8 cellular contexts compared by ENCODE assay signal in genomic region chr1:84944767-84945486, GRCh38. TPM values are rescaled to one million over a fixed set of nuclear protein-coding genes. Genes with fewer than 3 reads are reported as not detected.
DNase-seq lines count a peak whose midpoint lies in the region; ATAC-seq, FAIRE-seq and TF ChIP-seq lines count a peak whose summit lies in the region.

No MANE protein-coding gene starts in this region.

- H3K36me3 ChIP-seq in A673 (ENCODE audit: insufficient read depth, low read length, poor library complexity, severe bottlenecking) (no peaks in the 10 kb centered on the region), breast epithelium (no peaks in the 10 kb centered on the region), keratinocyte (ENCODE audit: control insufficient read depth in 2 of 2, extremely low read depth in 1 of 2, insufficient read depth in 2 of 2, low read length in 2 of 2) (no peaks in the 10 kb centered on the region)

- peak overlapping the region; percentile 20 for H3K4me3 ChIP-seq in A673 (ENCODE audit: low read depth, low read length, poor library complexity, severe bottlenecking)
- H3K4me3 ChIP-seq in breast epithelium = peak overlapping the region; percentile 40 to 63 (median 46)
- peak overlapping the region in 2 of 3 experiments; percentile 32 to 46 for H3K4me3 ChIP-seq in keratinocyte (ENCODE audit: control insufficient read depth in 2 of 3, extremely low read depth in 1 of 3, insufficient read depth in 2 of 3, low read depth in 1 of 3, low read length in 3 of 3)

- FAIRE-seq in TTC549 (lab: Jason Lieb, UNC) (peak; percentile 75), keratinocyte (lab: Jason Lieb, UNC) (peak; percentile 79)

- no peak for TF ChIP-seq POLR2A in breast epithelium (IDR thresholded peaks at IDR 0.05)

- ATAC-seq in GM18508 (IDR thresholded peaks at IDR 0.05; ENCODE audit: insufficient read depth, unreplicated experiment) (peak; percentile 74), HG03025 (IDR thresholded peaks at IDR 0.05; ENCODE audit: low FRiP score, unreplicated experiment) (peak; percentile 85)

- CTCF ChIA-PET in A673 (lab: Charles Lee) = interaction anchor here (0.5 to 3.1 kb wide), 31 partner anchors 8 to 748 kb away, joined by 3 to 65 read pairs (median 4); partner anchors contain the start of genes BCL10, C1orf52 and MCOLN3

- H2AFZ ChIP-seq in keratinocyte (ENCODE audit: control insufficient read depth, low read length) = peak overlapping the region; percentile 87

- H3K27ac ChIP-seq in A673 (ENCODE audit: low read depth, low read length, poor library complexity, severe bottlenecking) (no peak overlapping the region), breast epithelium (peak overlapping the region; percentile 28 to 56), keratinocyte (ENCODE audit: control insufficient read depth, insufficient read depth, low read length) (peak overlapping the region; percentile 53)

- H3K9ac ChIP-seq in keratinocyte (ENCODE audit: control insufficient read depth, extremely low read depth, insufficient read depth, low read length) = peak overlapping the region; percentile 42

- H3K9me3 ChIP-seq in A673 (ENCODE audit: low read depth, low read length, poor library complexity, severe bottlenecking) (no peaks in the 10 kb centered on the region), breast epithelium (peaks cover 0 to 5% of the 10 kb centered on the region in 2 donors), keratinocyte (ENCODE audit: control insufficient read depth, low read depth, low read length) (no peaks in the 10 kb centered on the region)

- peak overlapping the region; percentile 83 for H3K4me2 ChIP-seq in keratinocyte (ENCODE audit: control insufficient read depth, extremely low read depth, insufficient read depth, low read depth, low read length)

- peak; percentile 98 for TF ChIP-seq CTCF in A673 (conservative IDR thresholded peaks at IDR 0.05; ENCODE audit: low read depth, low read length)
- peak; percentile 61 to 92 (median 87) for TF ChIP-seq CTCF in breast epithelium (IDR thresholded peaks at IDR 0.05)
- TF ChIP-seq CTCF in keratinocyte (optimal IDR thresholded peaks at IDR 0.05 in 1 of 3, IDR thresholded peaks at IDR 0.05 in 1 of 3, conservative IDR thresholded peaks at IDR 0.05 in 1 of 3; ENCODE audit: extremely low read depth in 1 of 3, insufficient read depth in 2 of 3, low read length in 3 of 3) = peak; percentile 63 to 85 (median 83)

- no peaks in the 10 kb centered on the region for H4K20me1 ChIP-seq in keratinocyte (ENCODE audit: control insufficient read depth, extremely low read depth, insufficient read depth, low read length)

- dilution Hi-C loops in keratinocyte (cut with MboI; ENCODE audit: extremely low pct_ligation_motif_present, low sequenced_read_pairs) = no loop called here

- H3K27me3 ChIP-seq in A673 (replicated peaks; ENCODE audit: insufficient read depth, low read depth, low read length, poor library complexity) = no peaks in the 10 kb centered on the region
- H3K27me3 ChIP-seq in breast epithelium = no peaks in the 10 kb centered on the region
- H3K27me3 ChIP-seq in keratinocyte (ENCODE audit: control insufficient read depth, extremely low read depth, insufficient read depth, low read length) = no peaks in the 10 kb centered on the region

- POLR2A ChIA-PET in A673 (lab: Charles Lee; ENCODE audit: low non-redundant PET) = interaction anchor here (0.6 kb wide), 1 partner anchor 12 kb away, joined by 4 read pairs; no protein-coding TSS in a partner anchor

- BruUV-seq in A673 (replicated peaks; lab: Mats Ljungman, UMichigan) = no TSS peak

- no peaks in the 10 kb centered on the region for H3K9me1 ChIP-seq in keratinocyte (ENCODE audit: control insufficient read depth, extremely low read depth, insufficient read depth, low read length)

- DNase-seq in A673 (ENCODE audit: low spot score) (peak; percentile 95), NCI-H2029 treated with DMSO at 0.1 percent for 48 hours (lab: John Stamatoyannopoulos, UW) (peak; percentile 97), breast epithelium (ENCODE audit: low spot score in 2 of 2) (peak in 1 of 2 donors; percentile 44), keratinocyte (ENCODE audit: low read depth, low spot score) (peak; percentile 67)
- peak; percentile 36 to 67 for DNase-seq in stimulated activated CD4-positive, alpha-beta T cell treated with anti-CD3 and anti-CD28 coated beads, Interleukin-15, amount 100 ng/mL, for 48 hours (ENCODE audit: low read depth in 2 of 2)

- H3K4me1 ChIP-seq in A673 (ENCODE audit: insufficient read depth, low read length, poor library complexity, severe bottlenecking) = peaks cover 7% of the 10 kb centered on the region
- no peaks in the 10 kb centered on the region for H3K4me1 ChIP-seq in breast epithelium
- peaks cover 30% of the 10 kb centered on the region for H3K4me1 ChIP-seq in keratinocyte (ENCODE audit: control insufficient read depth, extremely low read depth, insufficient read depth, low read length)

- intact Hi-C loops in A673 (cut with micrococcal nuclease; ENCODE audit: unreplicated experiment) = loop anchor here (1.0 to 2.0 kb wide), 5 partner anchors 82 to 314 kb away; partner anchors contain the start of genes C1orf52 and SYDE2
- intact Hi-C loops in breast epithelium (cut with DNase I; ENCODE audit: low total_unique reads) = no loop called here

- H3K79me2 ChIP-seq in keratinocyte (ENCODE audit: control insufficient read depth, insufficient read depth, low read length) = no peaks in the 10 kb centered on the region

RNA-seq across cellular contexts. Expression of gene LPAR3, which starts 51.9 kb away (rescaled TPM):
- total RNA-seq in A673 (2021) (0.13 TPM in 1 of 2 replicates, not detected in the other), breast epithelium (1 to 10 TPM in 2 of 3 donors, not detected in 1; 1.6 to 3.7 TPM)
- polyA plus RNA-seq in keratinocyte = 39.2 to 43.2 TPM (median 42.1 TPM) in 3 replicates
- polyA plus RNA-seq in keratinocyte (2011; ENCODE audit: low read depth) = 25.1 TPM
- polyA plus RNA-seq in keratinocyte (2011; cell fraction: cytosol; rRNA removed) = 24.8 and 26.5 TPM in 2 replicates
- polyA plus RNA-seq in keratinocyte (2011; cell fraction: nucleus; rRNA removed) = 38.1 and 38.7 TPM in 2 replicates
- 17.9 and 23.4 TPM in 2 replicates for polyA plus RNA-seq in keratinocyte (2012; ENCODE audit: low replicate concordance)
- 57.2 to 133 TPM (median 85.3 TPM) in 3 replicates for polyA minus RNA-seq in keratinocyte
- polyA minus RNA-seq in keratinocyte (2011; cell fraction: cytosol; rRNA and poly(A)+ RNA removed) = 64.3 TPM
- 33.9 and 57.2 TPM in 2 replicates for polyA minus RNA-seq in keratinocyte (2011; cell fraction: nucleus; rRNA and poly(A)+ RNA removed)

RNA-seq across cellular contexts. Expression of gene MCOLN2, which starts 52.0 kb away (rescaled TPM):
- total RNA-seq in A673 (2021) (0.98 and 1.7 TPM in 2 replicates), breast epithelium (1 to 10 TPM in 2 of 3 donors, under 1 TPM in 1; 0.33 to 3.8 (median 1.6) TPM)
- 0.05 to 0.14 TPM (median 0.12 TPM) in 3 replicates for polyA plus RNA-seq in keratinocyte
- polyA plus RNA-seq in keratinocyte (2011; ENCODE audit: low read depth) = not detected
- polyA plus RNA-seq in keratinocyte (2011; cell fraction: cytosol; rRNA removed) = 0.03 and 0.05 TPM in 2 replicates
- 0.27 and 0.60 TPM in 2 replicates for polyA plus RNA-seq in keratinocyte (2011; cell fraction: nucleus; rRNA removed)
- polyA plus RNA-seq in keratinocyte (2012; ENCODE audit: low replicate concordance) = not detected in 2 replicates
- polyA minus RNA-seq in keratinocyte = 0.51 TPM in 1 of 3 replicates, not detected in the others
- not detected for polyA minus RNA-seq in keratinocyte (2011; cell fraction: cytosol; rRNA and poly(A)+ RNA removed)
- polyA minus RNA-seq in keratinocyte (2011; cell fraction: nucleus; rRNA and poly(A)+ RNA removed) = 0.23 TPM in 1 of 2 replicates, not detected in the other
